ENCODE assay signal across 8 cellular contexts in genomic region chr17:17774009-17774881, GRCh38.
DNase-seq lines count a peak whose midpoint lies in the region; TF ChIP-seq lines count a peak whose summit lies in the region.

No MANE protein-coding gene starts in this region.

- no peaks in the 10 kb centered on the region for H3F3A ChIP-seq in SK-N-SH (replicated peaks; ENCODE audit: insufficient read depth)

- H4K20me1 ChIP-seq in SK-N-SH (ENCODE audit: insufficient read depth): peaks cover 88% of the 10 kb centered on the region

- peaks cover 0 to 55% of the 10 kb centered on the region in 2 experiments; a peak in 2 of 4 replicates for H3K4me1 ChIP-seq in SK-N-SH (ENCODE audit: control insufficient read depth in 1 of 2, insufficient read depth in 2 of 2, low read depth in 1 of 2, low read length in 1 of 2)

- no peak overlapping the region; a peak in 1 of 4 replicates for H3K27ac ChIP-seq in SK-N-SH (ENCODE audit: low read depth in 2 of 2, low read length in 1 of 2)

- peak overlapping the region; percentile 49 for H3K27ac Mint-ChIP-seq in progenitor cell of endocrine pancreas

- H3K36me3 ChIP-seq in SK-N-SH (replicated peaks in 1 of 2; ENCODE audit: control insufficient read depth in 1 of 2, insufficient read depth in 2 of 2, low read length in 1 of 2): no peaks in the 10 kb centered on the region

- H3K36me3 Mint-ChIP-seq in progenitor cell of endocrine pancreas (ENCODE audit: insufficient read depth): no peaks in the 10 kb centered on the region

- H3K9me3 ChIP-seq in SK-N-SH: no peaks in the 10 kb centered on the region

- no peak for DNase-seq in GM10266 (ENCODE audit: extremely low spot score)
- no peak for DNase-seq in SK-N-SH
- peak; percentile 45 for DNase-seq in fibroblast of the aortic adventitia (ENCODE audit: low read depth)
- DNase-seq in progenitor cell of endocrine pancreas (ENCODE audit: low spot score, unreplicated experiment): no peak
- DNase-seq in pons (ENCODE audit: low spot score): no peak
- DNase-seq in GDM1 (lab: John Stamatoyannopoulos, UW): no peak
- no peak for DNase-seq in hepatic stellate cell (ENCODE audit: low spot score)
- no peak for DNase-seq in globus pallidus (ENCODE audit: low spot score)

- no peaks in the 10 kb centered on the region for H3K9me3 Mint-ChIP-seq in progenitor cell of endocrine pancreas (ENCODE audit: low read depth)

- H3K27me3 ChIP-seq in SK-N-SH (ENCODE audit: insufficient read depth): no peaks in the 10 kb centered on the region

- H3K4me1 Mint-ChIP-seq in progenitor cell of endocrine pancreas (ENCODE audit: low read depth): peaks cover 19% of the 10 kb centered on the region

- no peaks in the 10 kb centered on the region for H3K9me2 ChIP-seq in SK-N-SH

- CTCF ChIA-PET in SK-N-SH (lab: Yijun Ruan, JAX): interaction anchor here (0.7 to 1.9 kb wide), 12 partner anchors 10 to 91 kb away, joined by 3 to 5 read pairs (median 4); no protein-coding TSS in a partner anchor

- 74% methylated on average over 18 of the region's 21 CpGs for WGBS in SK-N-SH (ENCODE audit: low lambda C conversion rate)

- no peak overlapping the region for H3K4me3 Mint-ChIP-seq in progenitor cell of endocrine pancreas (ENCODE audit: low read depth)

- peaks cover 14% of the 10 kb centered on the region; the same call in 1 of the 2 replicates for H3K79me2 ChIP-seq in SK-N-SH (ENCODE audit: insufficient read depth)

- peak; percentile 58 for TF ChIP-seq RAD21 in SK-N-SH (IDR thresholded peaks at IDR 0.05; ENCODE audit: low read length)

- no peaks in the 10 kb centered on the region for H3K27me3 Mint-ChIP-seq in progenitor cell of endocrine pancreas

- H3K4me3 ChIP-seq in SK-N-SH (ENCODE audit: low read depth in 2 of 2, low read length in 1 of 2): no peak overlapping the region
- no peak overlapping the region for H3K4me3 ChIP-seq in fibroblast of the aortic adventitia (ENCODE audit: low read depth, low read length)

- TF ChIP-seq CTCF in GM10266 (IDR thresholded peaks at IDR 0.05; ENCODE audit: control insufficient read depth, insufficient read depth, low read depth, missing control alignments): peak; percentile 8
- TF ChIP-seq CTCF in SK-N-SH (IDR thresholded peaks at IDR 0.05): peak; percentile 54
- peak; percentile 49 for TF ChIP-seq CTCF in fibroblast of the aortic adventitia (IDR thresholded peaks at IDR 0.05; ENCODE audit: insufficient read depth, low read length)
- TF ChIP-seq CTCF in progenitor cell of endocrine pancreas (IDR thresholded peaks at IDR 0.05; ENCODE audit: unreplicated experiment): no peak

- TF ChIP-seq EP300 in SK-N-SH (IDR thresholded peaks at IDR 0.05; ENCODE audit: borderline replicate concordance in 1 of 2, low read depth in 1 of 2, low read length in 1 of 2): no peak

- no peak overlapping the region for H3K9ac ChIP-seq in SK-N-SH

- no peak overlapping the region for H3K4me2 ChIP-seq in SK-N-SH

- POLR2A ChIA-PET in SK-N-SH (lab: Yijun Ruan, JAX): interaction anchor here (0.7 to 1.2 kb wide), 3 partner anchors 17 to 60 kb away, joined by 3 to 4 read pairs (median 3); no protein-coding TSS in a partner anchor

- H2AFZ ChIP-seq in SK-N-SH (ENCODE audit: low read depth): no peak overlapping the region

TF ChIP-seq in SK-N-SH, 30 proteins besides CTCF, POLR2A, EP300 and RAD21:
- TF ChIP-seq MXI1 (IDR thresholded peaks at IDR 0.05; ENCODE audit: low read depth, low read length) (no peak), RCOR1 (IDR thresholded peaks at IDR 0.05; ENCODE audit: low read length) (no peak), NRF1 (IDR thresholded peaks at IDR 0.05; ENCODE audit: low read depth, low read length) (no peak), SMC3 (IDR thresholded peaks at IDR 0.05; ENCODE audit: low read depth, low read length) (peak; percentile 37)
TF ChIP-seq in SK-N-SH: peak in this region for 1.
